9 cellular contexts compared by ENCODE assay signal in the genomic region with DNA sequence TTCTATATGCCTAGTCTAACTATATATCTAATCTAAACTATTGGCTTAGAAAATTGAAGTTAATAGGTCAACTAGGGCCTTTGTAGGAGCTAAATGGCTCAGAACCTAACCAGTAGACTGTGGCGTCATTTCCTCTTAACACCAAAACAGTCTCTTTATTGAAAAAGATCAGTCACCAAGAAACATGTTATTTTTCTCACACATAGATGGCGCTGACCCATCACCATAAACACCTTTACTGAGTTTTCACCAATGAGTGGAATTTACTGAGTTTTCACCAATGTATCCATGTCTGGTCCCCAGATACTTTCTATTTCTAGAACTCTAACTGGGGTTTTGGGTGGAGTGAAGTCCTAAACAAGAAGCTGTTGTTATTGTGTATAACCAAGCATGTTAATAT.
A peak's percentile ranks its signal among the peaks of the same experiment; 100 is the strongest.
DNase-seq lines count a peak whose midpoint lies in the region; ATAC-seq and TF ChIP-seq lines count a peak whose summit lies in the region.
"Had no signal": no experiment of that assay in that cellular context is flagged by ENCODE, and none has a peak within 500 bp of the region (broad histone marks: within the 10 kb centered on the region; RNA-seq: fewer than 3 reads in every experiment).

No MANE protein-coding gene starts in this region.

- H3K4me1 ChIP-seq in ACC112 (ENCODE audit: control insufficient read depth, insufficient read depth, low read length, unreplicated experiment) (no peaks in the 10 kb centered on the region), NT2/D1 (ENCODE audit: insufficient read depth, insufficient read length) (no peaks in the 10 kb centered on the region)

- H3K27ac ChIP-seq in ACC112 (ENCODE audit: low read depth, low read length): no peak overlapping the region

- H2AFZ ChIP-seq in ACC112 (ENCODE audit: low read length, unreplicated experiment): peak overlapping the region; percentile 76

- no peaks in the 10 kb centered on the region for H3K79me2 ChIP-seq in ACC112 (ENCODE audit: control insufficient read depth, insufficient read depth, low read length, unreplicated experiment)

- no peaks in the 10 kb centered on the region for H3K27me3 ChIP-seq in ACC112 (ENCODE audit: insufficient read depth, low read length)
- no peaks in the 10 kb centered on the region for H3K27me3 ChIP-seq in NT2/D1 (ENCODE audit: insufficient read depth, insufficient read length)

- DNase-seq in NT2/D1 (ENCODE audit: low read depth, low spot score) (peak; percentile 1), fibroblast of villous mesenchyme (ENCODE audit: low read depth) (peak; percentile 44), NOMO-1 treated with dmso at 0.1 percent for 144 hours (lab: John Stamatoyannopoulos, UW; ENCODE audit: unreplicated experiment) (no peak), DMS114 treated with DMSO at 0.1 percent for 48 hours (lab: John Stamatoyannopoulos, UW; ENCODE audit: unreplicated experiment) (no peak), NCI-H2029 (lab: John Stamatoyannopoulos, UW) (no peak)
- no peak for DNase-seq in effector CD4-positive, alpha-beta T cell
- DNase-seq: activated T-cell treated with anti-CD3 and anti-CD28 coated beads, Interleukin-2, amount 50 U/mL, for 72 hours had no signal

- no peaks in the 10 kb centered on the region for H3K36me3 ChIP-seq in ACC112 (ENCODE audit: insufficient read depth, low read length)
- H3K36me3 ChIP-seq in NT2/D1 (ENCODE audit: insufficient read depth, insufficient read length, low read length): no peaks in the 10 kb centered on the region

- peak; percentile 83 for ATAC-seq in GM18867 (IDR thresholded peaks at IDR 0.05; ENCODE audit: unreplicated experiment)
- ATAC-seq: activated T-cell treated with anti-CD3 and anti-CD28 coated beads, Interleukin-2, amount 50 U/mL, for 72 hours had no signal

- peak; percentile 46 for TF ChIP-seq CTCF in fibroblast of villous mesenchyme (IDR thresholded peaks at IDR 0.05; ENCODE audit: insufficient read depth, low read depth, low read length)

- H3K9me3 ChIP-seq in NT2/D1 (ENCODE audit: insufficient read depth, low read length): no peaks in the 10 kb centered on the region

- H3K4me3 ChIP-seq in ACC112 (ENCODE audit: low read depth, low read length) (no peak overlapping the region), NT2/D1 (ENCODE audit: insufficient read length, low read depth) (no peak overlapping the region), fibroblast of villous mesenchyme (ENCODE audit: low read depth, low read length) (no peak overlapping the region)

- no peak overlapping the region for H3K9ac ChIP-seq in NT2/D1 (ENCODE audit: insufficient read length, low read depth)

Comparison
In these comparisons a context has a peak if more than half of its experiments do, and no peak if none do; other contexts are left out.
1. DNase-seq: peak in NT2/D1 (single experiment) and fibroblast of villous mesenchyme (single experiment); none in NOMO-1 treated with dmso at 0.1 percent for 144 hours (single experiment), effector CD4-positive, alpha-beta T cell (single experiment), DMS114 treated with DMSO at 0.1 percent for 48 hours (single experiment) and NCI-H2029 (single experiment).